In the genomic region with DNA sequence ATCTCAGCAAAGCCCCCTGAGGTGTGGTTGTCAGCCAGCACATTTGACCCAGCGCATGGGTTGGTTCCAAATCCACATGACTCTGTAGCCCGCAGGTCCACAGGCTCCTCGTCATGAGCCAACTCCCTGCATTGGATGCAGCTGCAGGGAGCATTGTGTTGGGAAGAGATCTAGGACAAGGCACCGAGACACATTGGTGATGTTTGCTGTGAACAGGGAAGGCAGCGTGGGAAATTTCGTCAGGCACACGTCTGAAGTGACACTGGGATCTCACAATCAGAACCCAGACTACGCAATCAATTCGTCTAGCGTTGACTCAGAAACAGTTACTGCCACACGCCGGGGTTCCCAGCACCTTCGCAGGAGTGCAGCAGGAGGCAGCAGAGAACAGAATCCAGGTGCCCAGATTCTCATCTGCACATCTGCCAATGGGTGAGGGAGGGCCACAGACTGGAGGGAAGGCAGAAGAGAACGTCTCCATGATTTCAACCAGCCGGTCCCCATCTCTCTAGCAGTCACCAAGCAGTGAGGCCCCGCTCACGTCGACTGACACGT, we compare ENCODE assay signal across 11 cellular contexts.
DNase-seq lines count a peak whose midpoint lies in the region; ATAC-seq, FAIRE-seq and TF ChIP-seq lines count a peak whose summit lies in the region.
"Had no signal": no experiment of that assay in that cellular context is flagged by ENCODE, and none has a peak within 500 bp of the region (broad histone marks: within the 10 kb centered on the region; RNA-seq: fewer than 3 reads in every experiment).

No MANE protein-coding gene starts in this region.

- ATAC-seq in GM18505 (IDR thresholded peaks at IDR 0.05; ENCODE audit: unreplicated experiment) (no peak), T-cell (replicated peaks in 1 of 4) (no peak)

- CTCF ChIA-PET in T-cell (lab: Charles Lee): interaction anchor here in 1 of 2 donors (0.6 kb wide), 1 partner anchor 1166 kb away, joined by 3 read pairs; no protein-coding TSS in a partner anchor

- H3K4me1 Mint-ChIP-seq in T-cell: no peaks in the 10 kb centered on the region

- no peak for FAIRE-seq in HTR-8/SVneo (lab: Jason Lieb, UNC)

- no peaks in the 10 kb centered on the region for H3K9me3 Mint-ChIP-seq in T-cell

- no peak overlapping the region for H3K27ac Mint-ChIP-seq in T-cell

- H3K36me3 Mint-ChIP-seq in T-cell: no peaks in the 10 kb centered on the region

- DNase-seq in DMS 273 treated with DMSO at 0.1 percent for 48 hours (lab: John Stamatoyannopoulos, UW) (peak; percentile 10), HTR-8/SVneo (ENCODE audit: insufficient read length, low spot score) (peak; percentile 12), astrocyte of the hippocampus (ENCODE audit: low read depth, low spot score) (peak; percentile 20), lung microvascular endothelial cell (ENCODE audit: low read depth in 2 of 2) (peak; percentile 28 to 76), T-cell (no peak)
- DNase-seq in activated CD4-positive, CD25-positive, alpha-beta regulatory T cell (lab: John Stamatoyannopoulos, UW): no peak
- DNase-seq in activated CD4-positive, alpha-beta T cell treated with anti-CD3 and anti-CD28 coated beads for 4 hours: no peak
- DNase-seq: activated T-cell treated with anti-CD3 and anti-CD28 coated beads, Interleukin-2, amount 50 U/mL, for 48 hours; SW 1271; tibial artery had no signal

- POLR2A ChIA-PET in T-cell (lab: Charles Lee): no interaction called here

- TF ChIP-seq POLR2A in GM18505 (IDR thresholded peaks at IDR 0.05; ENCODE audit: borderline replicate concordance, extremely low read depth, insufficient read depth, insufficient read length): no peak

- peaks cover 0 to 9% of the 10 kb centered on the region in 2 donors for H3K27me3 Mint-ChIP-seq in T-cell

- H3K4me3 Mint-ChIP-seq in T-cell: no peak overlapping the region

Comparison
In these comparisons a context has a peak if more than half of its experiments do, and no peak if none do; other contexts are left out.
1. DNase-seq: peak in DMS 273 treated with DMSO at 0.1 percent for 48 hours (single experiment), HTR-8/SVneo (single experiment), astrocyte of the hippocampus (single experiment) and lung microvascular endothelial cell (2 of 2); none in activated CD4-positive, CD25-positive, alpha-beta regulatory T cell (0 of 4), T-cell (0 of 34) and activated CD4-positive, alpha-beta T cell treated with anti-CD3 and anti-CD28 coated beads for 4 hours (0 of 2).